9 cellular contexts compared by ENCODE assay signal in the genomic region with DNA sequence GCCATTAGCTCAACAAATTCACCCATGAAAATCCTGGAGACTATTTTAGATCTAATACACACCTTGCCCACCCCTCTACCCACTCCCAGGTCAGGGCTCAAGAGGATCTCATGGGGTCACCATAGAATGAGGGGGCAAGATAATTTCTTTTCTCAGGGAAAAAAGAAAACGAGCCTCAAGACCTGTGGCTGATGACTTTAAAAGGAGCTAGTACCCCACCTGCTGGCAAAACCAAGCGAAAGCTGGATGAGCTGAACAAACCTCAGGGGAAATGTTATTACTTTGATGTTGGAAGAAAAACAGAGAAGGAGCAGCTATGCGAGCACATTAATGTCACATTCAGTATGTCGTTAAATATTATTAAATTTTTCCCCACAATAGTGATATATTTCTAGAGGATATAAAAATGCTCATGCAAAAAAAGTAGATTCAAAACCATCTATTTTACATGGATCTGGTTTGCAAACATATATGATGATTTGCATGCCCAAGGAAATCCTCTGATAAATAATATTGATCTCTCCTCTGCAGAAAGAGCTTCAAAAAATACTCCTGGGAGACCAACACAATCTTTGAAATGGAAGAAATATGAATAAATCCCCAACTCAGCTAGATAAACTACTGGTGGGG. TPM values are rescaled to one million over a fixed set of nuclear protein-coding genes. Genes with fewer than 3 reads are reported as not detected.
DNase-seq lines count a peak whose midpoint lies in the region; ATAC-seq, FAIRE-seq and TF ChIP-seq lines count a peak whose summit lies in the region.
"Had no signal": no experiment of that assay in that cellular context is flagged by ENCODE, and none has a peak within 500 bp of the region (broad histone marks: within the 10 kb centered on the region; RNA-seq: fewer than 3 reads in every experiment).

No MANE protein-coding gene starts in this region.

- FAIRE-seq in K562 (lab: Jason Lieb, UNC), result peak; percentile 93

- no peak overlapping the region for H2AFZ ChIP-seq in K562 (ENCODE audit: low read depth, low read length)

- H3K4me3 ChIP-seq in SK-N-MC (no peak overlapping the region), K562 (no peak overlapping the region)

- no peaks in the 10 kb centered on the region for H3K27me3 ChIP-seq in K562 (ENCODE audit: control insufficient read depth in 2 of 2, insufficient read depth in 2 of 2, low read length in 2 of 2)

- H3K36me3 Mint-ChIP-seq in natural killer cell, result no peaks in the 10 kb centered on the region
- H3K36me3 Mint-ChIP-seq in natural killer cell treated with Interleukin-12 subunit alpha and Interleukin-12 subunit beta and Interleukin-15 and Interleukin-18, amount 100 ng/mL, for 72 hours, result no peaks in the 10 kb centered on the region
- H3K36me3 Mint-ChIP-seq: memory B cell had no signal

- POLR2A ChIA-PET in K562 (lab: Yijun Ruan, JAX), result interaction anchor here (0.6 to 1.5 kb wide), 7 partner anchors 12 to 707 kb away, joined by 3 to 7 read pairs (median 4); no protein-coding TSS in a partner anchor

- TF ChIP-seq RAD21 in K562 (CRISPR knock-in tag; conservative IDR thresholded peaks at IDR 0.05 in 1 of 2, IDR thresholded peaks at IDR 0.05 in 1 of 2), result peak; percentile 72 to 79

- 2% methylated on average over 4 of the region's 4 CpGs for WGBS in K562 (ENCODE audit: insufficient coverage, low coverage, missing lambda C conversion rate)

- no peaks in the 10 kb centered on the region for H3K27me3 Mint-ChIP-seq in natural killer cell (ENCODE audit: low read depth in 2 of 2)
- H3K27me3 Mint-ChIP-seq in natural killer cell treated with Interleukin-12 subunit alpha and Interleukin-12 subunit beta and Interleukin-15 and Interleukin-18, amount 100 ng/mL, for 72 hours, result no peaks in the 10 kb centered on the region

- H3K79me2 ChIP-seq in K562 (ENCODE audit: control insufficient read depth, insufficient read depth, low read length), result peaks cover 10% of the 10 kb centered on the region; the same call in 2 of the 3 replicates

- CTCF ChIA-PET in K562 (lab: Yijun Ruan, JAX; ENCODE audit: low intra/inter-chr PET ratio), result interaction anchor here (0.6 to 2.8 kb wide), 5 partner anchors 69 to 811 kb away, joined by 3 to 24 read pairs (median 5); no protein-coding TSS in a partner anchor

- H3K36me3 ChIP-seq in SK-N-MC (ENCODE audit: insufficient read depth, low read length) (no peaks in the 10 kb centered on the region), K562 (ENCODE audit: control insufficient read depth, insufficient read depth, low read length) (no peaks in the 10 kb centered on the region)

- ATAC-seq in natural killer cell, result peak in 1 of 3 donors; percentile 61
- ATAC-seq in natural killer cell treated with Interleukin-12 subunit alpha and Interleukin-12 subunit beta and Interleukin-15 and Interleukin-18, amount 100 ng/mL, for 72 hours, result no peak
- ATAC-seq in K562, result peak; percentile 79
- ATAC-seq in GM19395 (IDR thresholded peaks at IDR 0.05; ENCODE audit: unreplicated experiment), result no peak

- H4K20me1 ChIP-seq in K562 (replicated peaks; ENCODE audit: control insufficient read depth, insufficient read depth, low read length), result no peaks in the 10 kb centered on the region

- no peak overlapping the region for H3K27ac Mint-ChIP-seq in natural killer cell
- no peak overlapping the region for H3K27ac Mint-ChIP-seq in natural killer cell treated with Interleukin-12 subunit alpha and Interleukin-12 subunit beta and Interleukin-15 and Interleukin-18, amount 100 ng/mL, for 72 hours
- H3K27ac Mint-ChIP-seq: memory B cell had no signal

- no TSS peak for BruUV-seq in K562 (replicated peaks; lab: Mats Ljungman, UMichigan)

- no peak overlapping the region for H3K4me2 ChIP-seq in K562 (ENCODE audit: insufficient read depth, low read length)

- DNase-seq in natural killer cell, result no peak
- DNase-seq in natural killer cell treated with Interleukin-12 subunit alpha and Interleukin-12 subunit beta and Interleukin-15 and Interleukin-18, amount 100 ng/mL, for 72 hours (ENCODE audit: low spot score), result no peak
- DNase-seq in NCI-H1092 (lab: John Stamatoyannopoulos, UW), result peak; percentile 37
- DNase-seq in SK-N-MC (ENCODE audit: low read depth, low spot score), result peak; percentile 64
- peak; percentile 31 to 80 (median 52) for DNase-seq in K562 (ENCODE audit: extremely low read depth in 1 of 4, low spot score in 3 of 4)
- peak; percentile 71 for DNase-seq in iris pigment epithelial cell (ENCODE audit: low read depth)
- peak; percentile 37 to 46 for DNase-seq in stimulated activated CD4-positive, alpha-beta T cell treated with anti-CD3 and anti-CD28 coated beads, Interleukin-2, amount 100 ng/mL, for 48 hours

- H3K9me3 ChIP-seq in SK-N-MC (ENCODE audit: low read depth, low read length) (no peaks in the 10 kb centered on the region), K562 (replicated peaks; ENCODE audit: control insufficient read depth, insufficient read depth, low read depth, low read length) (no peaks in the 10 kb centered on the region)

- TF ChIP-seq POLR2A in K562 (conservative IDR thresholded peaks at IDR 0.05), result no peak

- H3K27ac ChIP-seq in SK-N-MC (no peak overlapping the region), K562 (ENCODE audit: extremely low read depth, low read depth, low read length) (no peak overlapping the region)

- no peak overlapping the region for H3K9ac ChIP-seq in SK-N-MC (ENCODE audit: insufficient read length)
- H3K9ac ChIP-seq in K562 (ENCODE audit: insufficient read depth in 1 of 2, low read depth in 2 of 2, low read length in 2 of 2), result no peak overlapping the region

- H3K4me1 Mint-ChIP-seq in natural killer cell, result peaks cover 22 to 28% of the 10 kb centered on the region in 2 donors
- H3K4me1 Mint-ChIP-seq in natural killer cell treated with Interleukin-12 subunit alpha and Interleukin-12 subunit beta and Interleukin-15 and Interleukin-18, amount 100 ng/mL, for 72 hours (ENCODE audit: low read depth in 2 of 2), result peaks cover 20 to 28% of the 10 kb centered on the region in 2 donors
- H3K4me1 Mint-ChIP-seq: memory B cell had no signal

- H3K9me1 ChIP-seq in K562 (ENCODE audit: control insufficient read depth, insufficient read depth, low read length), result no peaks in the 10 kb centered on the region

- in situ Hi-C loops in K562 (cut with MboI), result no loop called here

- peaks cover 0 to 6% of the 10 kb centered on the region in 2 experiments; a peak in 2 of 5 replicates for H3K4me1 ChIP-seq in K562 (replicated peaks in 1 of 2; ENCODE audit: control insufficient read depth in 2 of 2, insufficient read depth in 2 of 2, low read length in 2 of 2)

- no peak for TF ChIP-seq EP300 in K562 (IDR thresholded peaks at IDR 0.05; ENCODE audit: low read length)

- peak; percentile 69 for TF ChIP-seq CTCF in natural killer cell (IDR thresholded peaks at IDR 0.05)
- TF ChIP-seq CTCF in K562 (IDR thresholded peaks at IDR 0.05 in 2 of 3, conservative IDR thresholded peaks at IDR 0.05 in 1 of 3; ENCODE audit: insufficient read depth in 2 of 3, low read depth in 1 of 3, low read length in 3 of 3), result peak; percentile 73 to 82 (median 82)

- no peaks in the 10 kb centered on the region for H3K9me3 Mint-ChIP-seq in natural killer cell
- no peaks in the 10 kb centered on the region for H3K9me3 Mint-ChIP-seq in natural killer cell treated with Interleukin-12 subunit alpha and Interleukin-12 subunit beta and Interleukin-15 and Interleukin-18, amount 100 ng/mL, for 72 hours
- H3K9me3 Mint-ChIP-seq: memory B cell had no signal

- intact Hi-C loops in natural killer cell (cut with micrococcal nuclease), result loop anchor here (2.0 kb wide), 1 partner anchor 812 kb away; no protein-coding TSS in a partner anchor
- intact Hi-C loops in K562 (cut with micrococcal nuclease), result loop anchor here (1.0 to 5.0 kb wide), 7 partner anchors 58 to 820 kb away; no protein-coding TSS in a partner anchor

- H3K4me3 Mint-ChIP-seq in natural killer cell, result no peak overlapping the region
- H3K4me3 Mint-ChIP-seq in natural killer cell treated with Interleukin-12 subunit alpha and Interleukin-12 subunit beta and Interleukin-15 and Interleukin-18, amount 100 ng/mL, for 72 hours, result no peak overlapping the region
- H3K4me3 Mint-ChIP-seq: memory B cell had no signal

TF ChIP-seq in K562, 482 proteins besides CTCF, POLR2A, EP300 and RAD21 (continues in another document):
- TF ChIP-seq ILK (tag; IDR thresholded peaks at IDR 0.05; ENCODE audit: borderline replicate concordance, low read depth), result no peak
- TF ChIP-seq, protein P1, sequence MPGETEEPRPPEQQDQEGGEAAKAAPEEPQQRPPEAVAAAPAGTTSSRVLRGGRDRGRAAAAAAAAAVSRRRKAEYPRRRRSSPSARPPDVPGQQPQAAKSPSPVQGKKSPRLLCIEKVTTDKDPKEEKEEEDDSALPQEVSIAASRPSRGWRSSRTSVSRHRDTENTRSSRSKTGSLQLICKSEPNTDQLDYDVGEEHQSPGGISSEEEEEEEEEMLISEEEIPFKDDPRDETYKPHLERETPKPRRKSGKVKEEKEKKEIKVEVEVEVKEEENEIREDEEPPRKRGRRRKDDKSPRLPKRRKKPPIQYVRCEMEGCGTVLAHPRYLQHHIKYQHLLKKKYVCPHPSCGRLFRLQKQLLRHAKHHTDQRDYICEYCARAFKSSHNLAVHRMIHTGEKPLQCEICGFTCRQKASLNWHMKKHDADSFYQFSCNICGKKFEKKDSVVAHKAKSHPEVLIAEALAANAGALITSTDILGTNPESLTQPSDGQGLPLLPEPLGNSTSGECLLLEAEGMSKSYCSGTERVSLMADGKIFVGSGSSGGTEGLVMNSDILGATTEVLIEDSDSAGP (CRISPR knock-in tag; IDR thresholded peaks at IDR 0.05), result peak; percentile 82

RNA-seq across cellular contexts. Expression of a gene that starts 37.7 kb away (rescaled TPM):
- 10 to 100 TPM; 13.2 to 26.3 (median 17.1) TPM for total RNA-seq in natural killer cell
- total RNA-seq in natural killer cell treated with Interleukin-12 subunit alpha and Interleukin-12 subunit beta and Interleukin-15 and Interleukin-18, amount 100 ng/mL, for 72 hours, result 1 to 10 TPM; 5.4 to 7.7 TPM
- 32.1 and 98.0 TPM in 2 replicates for total RNA-seq in K562 (2011; cell fraction: chromatin; rRNA removed; ENCODE audit: low replicate concordance)
- total RNA-seq in K562 (2011; cell fraction: nucleolus; rRNA removed), result 14.3 and 46.8 TPM in 2 replicates
- total RNA-seq in K562 (2011; cell fraction: nucleoplasm; rRNA removed), result 49.3 and 80.7 TPM in 2 replicates
- 8.4 and 11.6 TPM in 2 replicates for total RNA-seq in K562 (2014; rRNA removed)
- 18.7 and 22.5 TPM in 2 replicates for total RNA-seq in K562 (2014; rRNA removed; fragmentation: Illumina TruSeq; extraction: Trizol)
- total RNA-seq in K562 (2015; rRNA removed; fragmentation: Illumina TruSeq; extraction: Trizol), result 16.6 and 17.7 TPM in 2 replicates
- 20.0 and 28.8 TPM in 2 replicates for total RNA-seq in K562 (2021)
- polyA plus RNA-seq in K562 (2011; rRNA removed), result 11.7 and 17.9 TPM in 2 replicates
- 5.8 and 10.9 TPM in 2 replicates for polyA plus RNA-seq in K562 (2011; cell fraction: cytosol; rRNA removed)
- polyA plus RNA-seq in K562 (2011; cell fraction: nucleus; rRNA removed), result 15.4 and 17.7 TPM in 2 replicates
- 14.2 and 49.0 TPM in 2 replicates for polyA plus RNA-seq in K562 (2012)
- polyA plus RNA-seq in K562 (2014; fragmentation: Illumina TruSeq; extraction: Trizol), result 18.6 TPM in 2 replicates
- 10 to 100 TPM; 25.3 to 26.1 TPM for polyA plus RNA-seq in K562 (2014; fragmentation: Nextera tagmentation; extraction: Ambion mirVana)
- polyA plus RNA-seq in K562 (2014; rRNA removed), result 11.4 and 16.3 TPM in 2 replicates
- polyA minus RNA-seq in K562 (2011; rRNA and poly(A)+ RNA removed), result 27.6 and 30.9 TPM in 2 replicates
- 7.2 and 8.4 TPM in 2 replicates for polyA minus RNA-seq in K562 (2011; cell fraction: cytosol; rRNA and poly(A)+ RNA removed)
- 15.3 and 32.3 TPM in 2 replicates for polyA minus RNA-seq in K562 (2011; cell fraction: nucleus; rRNA and poly(A)+ RNA removed)

Comparison
In these comparisons a context has a peak if more than half of its experiments do, and no peak if none do; other contexts are left out.
1. DNase-seq: peak in NCI-H1092 (single experiment), SK-N-MC (single experiment), K562 (4 of 4), iris pigment epithelial cell (single experiment) and stimulated activated CD4-positive, alpha-beta T cell treated with anti-CD3 and anti-CD28 coated beads, Interleukin-2, amount 100 ng/mL, for 48 hours (2 of 2); none in natural killer cell (single experiment) and natural killer cell treated with Interleukin-12 subunit alpha and Interleukin-12 subunit beta and Interleukin-15 and Interleukin-18, amount 100 ng/mL, for 72 hours (single experiment).